ENCODE assay signal across 29 cellular contexts in genomic region chr4:168682898-168683500, GRCh38.
"Had no signal": no experiment of that assay in that cellular context is flagged by ENCODE, and none has a peak within 500 bp of the region (broad histone marks: within the 10 kb centered on the region; RNA-seq: fewer than 3 reads in every experiment).

No MANE protein-coding gene starts in this region.

- H3K27me3 Mint-ChIP-seq: progenitor cell of endocrine pancreas had no signal

- ATAC-seq: activated naive CD8-positive, alpha-beta T cell treated with anti-CD3 and anti-CD28 coated beads, Interleukin-2, amount 50 U/mL, for 24 hours; activated T-cell treated with anti-CD3 and anti-CD28 coated beads, Interleukin-2, amount 50 U/mL, for 4 hours; effector memory CD8-positive, alpha-beta T cell; esophagus mucosa; heart right ventricle; left lung; right lobe of liver; stimulated activated effector memory CD8-positive, alpha-beta T cell treated with anti-CD3 and anti-CD28 coated beads, Interleukin-12 subunit alpha, Interleukin-12 subunit beta, amount 100 ng/mL, for 72 hours; stimulated activated naive CD8-positive, alpha-beta T cell treated with anti-CD3 and anti-CD28 coated beads, Interleukin-15, amount 100 ng/mL, for 72 hours; WTC11 had no signal

- DNase-seq: activated CD4-positive, alpha-beta memory T cell treated with anti-CD3 and anti-CD28 coated beads, Interleukin-2, amount 10 ng/mL, durations not matched to agents 7 days and 5 days; activated CD4-positive, alpha-beta T cell treated with anti-CD3 and anti-CD28 coated beads for 1 hour; activated CD4-positive, alpha-beta T cell treated with anti-CD3 and anti-CD28 coated beads, Interleukin-2, amount 10 ng/mL, durations not matched to agents 7 days and 5 days; activated CD8-positive, alpha-beta memory T cell treated with anti-CD3 and anti-CD28 coated beads, Interleukin-2, amount 50 U/mL, for 48 hours; activated naive CD8-positive, alpha-beta T cell treated with anti-CD3 and anti-CD28 coated beads, Interleukin-2, amount 50 U/mL, for 24 hours; activated T-cell treated with anti-CD3 and anti-CD28 coated beads, Interleukin-2, amount 50 U/mL, for 4 hours; cerebellar nuclear complex; effector memory CD8-positive, alpha-beta T cell; foreskin melanocyte; heart right ventricle; left lung; nephron progenitor cell; ovary; right lobe of liver; stimulated activated CD4-positive, alpha-beta T cell treated with anti-CD3 and anti-CD28 coated beads, Interleukin-4, amount 100 ng/mL, for 24 hours; stimulated activated naive CD8-positive, alpha-beta T cell treated with anti-CD3 and anti-CD28 coated beads, Interleukin-15, amount 100 ng/mL, for 72 hours; T-helper 2 cell; thyroid gland; upper lobe of left lung had no signal

- H3K9me3 Mint-ChIP-seq: activated CD4-positive, alpha-beta memory T cell treated with anti-CD3 and anti-CD28 coated beads, Interleukin-2, amount 10 ng/mL, durations not matched to agents 7 days and 5 days; activated CD4-positive, alpha-beta T cell treated with anti-CD3 and anti-CD28 coated beads, Interleukin-2, amount 10 ng/mL, durations not matched to agents 7 days and 5 days; activated naive CD4-positive, alpha-beta T cell treated with anti-CD3 and anti-CD28 coated beads, Interleukin-2, amount 50 U/mL, for 24 hours; activated naive CD8-positive, alpha-beta T cell treated with anti-CD3 and anti-CD28 coated beads, Interleukin-2, amount 50 U/mL, for 24 hours; activated T-cell treated with anti-CD3 and anti-CD28 coated beads, Interleukin-2, amount 50 U/mL, for 4 hours; activated T-helper 2 cell treated with anti-CD3 and anti-CD28 coated beads, Interferon-gamma antibody, Interleukin-2, Interleukin-4, amounts not matched to agents 10 μg/mL and 5 μg/mL and 100 μg/mL, durations not matched to agents 14 hours and 24 hours and 36 hours; effector memory CD8-positive, alpha-beta T cell; nephron progenitor cell; stimulated activated effector memory CD8-positive, alpha-beta T cell treated with anti-CD3 and anti-CD28 coated beads, Interleukin-12 subunit alpha, Interleukin-12 subunit beta, amount 100 ng/mL, for 72 hours; stimulated activated naive CD8-positive, alpha-beta T cell treated with anti-CD3 and anti-CD28 coated beads, Interleukin-15, amount 100 ng/mL, for 72 hours had no signal

- H3K4me3 ChIP-seq: coronary artery, heart right ventricle, left lung, lung, ovary, right lobe of liver, skin epidermis, thyroid gland, upper lobe of left lung had no signal

- H3K4me1 ChIP-seq: left lung, right lobe of liver, thyroid gland, upper lobe of left lung had no signal

- H3K27ac ChIP-seq: coronary artery, heart right ventricle, left lung, neutrophil, ovary, right lobe of liver, skin epidermis, thyroid gland, upper lobe of left lung had no signal

- H3K36me3 Mint-ChIP-seq: activated naive CD4-positive, alpha-beta T cell treated with anti-CD3 and anti-CD28 coated beads, Interleukin-2, amount 50 U/mL, for 24 hours; stimulated activated effector memory CD8-positive, alpha-beta T cell treated with anti-CD3 and anti-CD28 coated beads, Interleukin-12 subunit alpha, Interleukin-12 subunit beta, amount 100 ng/mL, for 72 hours; WTC11 had no signal

- H3K36me3 ChIP-seq: left lung, neutrophil, ovary, right lobe of liver, thyroid gland, upper lobe of left lung had no signal

- H3K27me3 ChIP-seq: heart right ventricle, left lung, neutrophil, ovary, right lobe of liver, thyroid gland, upper lobe of left lung had no signal

- H3K4me1 Mint-ChIP-seq: activated CD4-positive, alpha-beta memory T cell treated with anti-CD3 and anti-CD28 coated beads, Interleukin-2, amount 10 ng/mL, durations not matched to agents 7 days and 5 days; activated CD4-positive, alpha-beta T cell treated with anti-CD3 and anti-CD28 coated beads, Interleukin-2, amount 10 ng/mL, durations not matched to agents 7 days and 5 days; activated naive CD4-positive, alpha-beta T cell treated with anti-CD3 and anti-CD28 coated beads, Interleukin-2, amount 50 U/mL, for 24 hours; activated naive CD8-positive, alpha-beta T cell treated with anti-CD3 and anti-CD28 coated beads, Interleukin-2, amount 50 U/mL, for 24 hours; stimulated activated effector memory CD8-positive, alpha-beta T cell treated with anti-CD3 and anti-CD28 coated beads, Interleukin-12 subunit alpha, Interleukin-12 subunit beta, amount 100 ng/mL, for 72 hours; stimulated activated naive CD8-positive, alpha-beta T cell treated with anti-CD3 and anti-CD28 coated beads, Interleukin-15, amount 100 ng/mL, for 72 hours had no signal

- H3K4me3 Mint-ChIP-seq: activated CD4-positive, alpha-beta memory T cell treated with anti-CD3 and anti-CD28 coated beads, Interleukin-2, amount 10 ng/mL, durations not matched to agents 7 days and 5 days; activated CD4-positive, alpha-beta T cell treated with anti-CD3 and anti-CD28 coated beads, Interleukin-2, amount 10 ng/mL, durations not matched to agents 7 days and 5 days; activated naive CD4-positive, alpha-beta T cell treated with anti-CD3 and anti-CD28 coated beads, Interleukin-2, amount 50 U/mL, for 24 hours; activated naive CD8-positive, alpha-beta T cell treated with anti-CD3 and anti-CD28 coated beads, Interleukin-2, amount 50 U/mL, for 24 hours; activated T-cell treated with anti-CD3 and anti-CD28 coated beads, Interleukin-2, amount 50 U/mL, for 4 hours; effector memory CD8-positive, alpha-beta T cell; nephron progenitor cell; stimulated activated effector memory CD8-positive, alpha-beta T cell treated with anti-CD3 and anti-CD28 coated beads, Interleukin-12 subunit alpha, Interleukin-12 subunit beta, amount 100 ng/mL, for 72 hours; stimulated activated naive CD8-positive, alpha-beta T cell treated with anti-CD3 and anti-CD28 coated beads, Interleukin-15, amount 100 ng/mL, for 72 hours; WTC11 had no signal

- H3K9me3 ChIP-seq: heart right ventricle, left lung, neutrophil, ovary, right lobe of liver, thyroid gland, upper lobe of left lung had no signal

- H3K27ac Mint-ChIP-seq: activated CD4-positive, alpha-beta memory T cell treated with anti-CD3 and anti-CD28 coated beads, Interleukin-2, amount 10 ng/mL, durations not matched to agents 7 days and 5 days; activated CD4-positive, alpha-beta T cell treated with anti-CD3 and anti-CD28 coated beads, Interleukin-2, amount 10 ng/mL, durations not matched to agents 7 days and 5 days; activated naive CD4-positive, alpha-beta T cell treated with anti-CD3 and anti-CD28 coated beads, Interleukin-2, amount 50 U/mL, for 24 hours; activated naive CD8-positive, alpha-beta T cell treated with anti-CD3 and anti-CD28 coated beads, Interleukin-2, amount 50 U/mL, for 24 hours; activated T-helper 2 cell treated with anti-CD3 and anti-CD28 coated beads, Interferon-gamma antibody, Interleukin-2, Interleukin-4, amounts not matched to agents 10 μg/mL and 5 μg/mL and 100 μg/mL, durations not matched to agents 14 hours and 24 hours and 36 hours; effector memory CD8-positive, alpha-beta T cell; progenitor cell of endocrine pancreas; stimulated activated effector memory CD8-positive, alpha-beta T cell treated with anti-CD3 and anti-CD28 coated beads, Interleukin-12 subunit alpha, Interleukin-12 subunit beta, amount 100 ng/mL, for 72 hours; stimulated activated naive CD8-positive, alpha-beta T cell treated with anti-CD3 and anti-CD28 coated beads, Interleukin-15, amount 100 ng/mL, for 72 hours; WTC11 had no signal
